In the genomic region with DNA sequence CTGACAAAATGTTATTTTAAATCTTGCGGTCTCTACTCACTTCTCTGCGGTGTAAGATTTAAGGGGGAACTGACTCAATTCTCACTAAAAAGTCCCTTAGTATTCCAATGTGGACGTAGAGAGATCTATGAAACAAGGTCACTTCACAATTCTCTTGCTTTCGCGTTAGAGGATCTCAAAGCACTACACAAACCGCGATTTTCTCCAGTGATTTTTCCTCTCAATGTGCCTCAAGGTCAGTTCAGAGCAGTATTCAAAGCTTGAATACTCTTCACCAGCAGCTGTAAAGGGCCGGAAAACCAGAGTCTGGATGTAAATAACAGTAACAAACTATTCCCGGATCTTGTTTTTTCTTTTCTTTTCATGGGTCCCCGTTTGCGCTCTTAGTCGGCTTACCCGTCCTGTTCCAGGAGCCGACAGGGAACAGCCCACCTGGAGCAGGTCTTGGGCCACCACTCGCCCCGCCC, we compare ENCODE assay signal across 7 cellular contexts.
DNase-seq lines count a peak whose midpoint lies in the region; ATAC-seq and TF ChIP-seq lines count a peak whose summit lies in the region.

No MANE protein-coding gene starts in this region.

- H3K4me1 ChIP-seq in KMS-11 (ENCODE audit: low read depth, poor library complexity, severe bottlenecking) (no peaks in the 10 kb centered on the region), body of pancreas (peaks cover 36% of the 10 kb centered on the region), subcutaneous abdominal adipose tissue (ENCODE audit: control insufficient read depth in 5 of 5, insufficient read depth in 5 of 5, low read length in 5 of 5) (peaks cover 5 to 48% (median 43%) of the 10 kb centered on the region in 5 donors)

- H3K27me3 ChIP-seq in KMS-11 (ENCODE audit: insufficient read depth, low read depth) = no peaks in the 10 kb centered on the region
- H3K27me3 ChIP-seq in body of pancreas = peaks cover 0 to 15% of the 10 kb centered on the region in 2 donors
- peaks cover 50% of the 10 kb centered on the region for H3K27me3 ChIP-seq in kidney epithelial cell (ENCODE audit: control insufficient read depth, insufficient read depth, low read length)
- peaks cover 12 to 40% (median 30%) of the 10 kb centered on the region in 5 donors for H3K27me3 ChIP-seq in subcutaneous abdominal adipose tissue (ENCODE audit: control insufficient read depth in 5 of 5, insufficient read depth in 4 of 5, low read length in 5 of 5)

- TF ChIP-seq CTCF in KMS-11 (conservative IDR thresholded peaks at IDR 0.05; ENCODE audit: low read depth, low read length) (no peak), body of pancreas (IDR thresholded peaks at IDR 0.05) (no peak), kidney epithelial cell (IDR thresholded peaks at IDR 0.05; ENCODE audit: insufficient read depth, low read length, poor library complexity, severe bottlenecking) (no peak), GM20000 (IDR thresholded peaks at IDR 0.05; ENCODE audit: extremely low read depth, missing control alignments) (no peak)

- H3K27ac ChIP-seq in KMS-11 (no peak overlapping the region), body of pancreas (no peak overlapping the region), subcutaneous abdominal adipose tissue (ENCODE audit: low read depth, low read length) (no peak overlapping the region)

- peak overlapping the region; percentile 94 for H2AFZ ChIP-seq in KMS-11 (ENCODE audit: low read depth)

- H3K36me3 ChIP-seq in KMS-11 (ENCODE audit: insufficient read depth) = no peaks in the 10 kb centered on the region
- no peaks in the 10 kb centered on the region for H3K36me3 ChIP-seq in body of pancreas (replicated peaks in 1 of 2; ENCODE audit: insufficient read depth in 1 of 2, low read depth in 2 of 2)
- H3K36me3 ChIP-seq in kidney epithelial cell (ENCODE audit: control insufficient read depth, insufficient read depth, low read length) = no peaks in the 10 kb centered on the region
- H3K36me3 ChIP-seq in subcutaneous abdominal adipose tissue (ENCODE audit: control insufficient read depth in 5 of 5, insufficient read depth in 5 of 5, low read length in 5 of 5) = no peaks in the 10 kb centered on the region

- no peaks in the 10 kb centered on the region for H3K9me3 ChIP-seq in body of pancreas
- H3K9me3 ChIP-seq in subcutaneous abdominal adipose tissue (ENCODE audit: control insufficient read depth in 5 of 5, low read length in 5 of 5) = no peaks in the 10 kb centered on the region

- H3K9ac ChIP-seq in KMS-11 (no peak overlapping the region; the same call in 1 of the 2 replicates), subcutaneous abdominal adipose tissue (ENCODE audit: low read length in 5 of 5) (peak overlapping the region in 1 of 5 donors; percentile 65)

- H4K20me1 ChIP-seq in KMS-11 (ENCODE audit: insufficient read depth) = no peaks in the 10 kb centered on the region

- no peak for TF ChIP-seq POLR2A in body of pancreas (IDR thresholded peaks at IDR 0.05)

- H3K4me3 ChIP-seq in KMS-11 (IDR thresholded peaks at IDR 0.05; ENCODE audit: insufficient read depth, low read depth, low read length) = no peak overlapping the region
- peak overlapping the region; percentile 16 to 25 for H3K4me3 ChIP-seq in body of pancreas
- peak overlapping the region; percentile 34 for H3K4me3 ChIP-seq in kidney epithelial cell (ENCODE audit: low read depth, low read length)
- H3K4me3 ChIP-seq in subcutaneous abdominal adipose tissue (ENCODE audit: low read depth in 1 of 5, low read length in 5 of 5) = peak overlapping the region; percentile 59 to 90 (median 69)

- H3K79me2 ChIP-seq in KMS-11 (ENCODE audit: insufficient read depth, low read depth) = no peaks in the 10 kb centered on the region

- H3K4me2 ChIP-seq in KMS-11 = peak overlapping the region; percentile 73

- 2 to 3% methylated on average over 16 of the region's 16 CpGs for WGBS in body of pancreas, 2 donors

- ATAC-seq in body of pancreas (no peak), HG02973 (IDR thresholded peaks at IDR 0.05; ENCODE audit: unreplicated experiment) (no peak), HG02642 (IDR thresholded peaks at IDR 0.05; ENCODE audit: poor library complexity, unreplicated experiment) (no peak)

- intact Hi-C loops in body of pancreas (cut with DNase I) = loop anchor here (10.0 kb wide), 1 partner anchor 544 kb away; no protein-coding TSS in a partner anchor

- DNase-seq in body of pancreas (peak in 1 of 4 donors; percentile 34), kidney epithelial cell (ENCODE audit: low read depth) (no peak), GM20000 (ENCODE audit: low spot score) (no peak)
